ENCODE assay signal across 9 cellular contexts in the genomic region with DNA sequence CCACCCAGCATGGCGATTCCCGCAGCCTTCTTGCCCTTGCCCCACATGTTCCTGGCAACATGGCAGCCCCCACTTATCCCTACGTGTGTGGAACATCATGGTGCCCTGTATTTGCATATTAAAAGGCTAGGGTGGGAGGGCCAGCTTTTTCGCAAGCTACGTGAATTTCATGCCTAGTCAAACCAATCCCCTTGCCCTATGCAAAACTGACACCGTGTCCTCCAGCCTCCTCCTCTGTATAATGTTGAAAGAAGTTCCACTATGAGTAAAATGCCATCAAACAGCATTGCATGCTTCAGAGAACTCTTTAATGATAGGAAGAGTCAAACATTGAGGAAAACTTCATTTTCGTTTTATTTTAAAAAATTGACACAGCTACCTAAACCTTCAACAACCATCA.
"Had no signal": no experiment of that assay in that cellular context is flagged by ENCODE, and none has a peak within 500 bp of the region (broad histone marks: within the 10 kb centered on the region; RNA-seq: fewer than 3 reads in every experiment).

No MANE protein-coding gene starts in this region.

- H3K36me3 ChIP-seq: HAP-1 had no signal

- H3K27ac ChIP-seq: GM23248 had no signal

- H3K4me2 ChIP-seq: GM23338 had no signal

- H3K9me3 ChIP-seq: HAP-1 had no signal

- H2AFZ ChIP-seq: GM23248, GM23338 had no signal

- DNase-seq: GM23248, GOT3, H7, H9, HCEC 1CT, HFFc6 had no signal

- H3K4me3 ChIP-seq: GM23248, GM23338, HAP-1 had no signal

- FAIRE-seq: H1 had no signal

- H3K9ac ChIP-seq: GM23248 had no signal
